Comparison of ENCODE assay signal across 7 cellular contexts in the genomic region with DNA sequence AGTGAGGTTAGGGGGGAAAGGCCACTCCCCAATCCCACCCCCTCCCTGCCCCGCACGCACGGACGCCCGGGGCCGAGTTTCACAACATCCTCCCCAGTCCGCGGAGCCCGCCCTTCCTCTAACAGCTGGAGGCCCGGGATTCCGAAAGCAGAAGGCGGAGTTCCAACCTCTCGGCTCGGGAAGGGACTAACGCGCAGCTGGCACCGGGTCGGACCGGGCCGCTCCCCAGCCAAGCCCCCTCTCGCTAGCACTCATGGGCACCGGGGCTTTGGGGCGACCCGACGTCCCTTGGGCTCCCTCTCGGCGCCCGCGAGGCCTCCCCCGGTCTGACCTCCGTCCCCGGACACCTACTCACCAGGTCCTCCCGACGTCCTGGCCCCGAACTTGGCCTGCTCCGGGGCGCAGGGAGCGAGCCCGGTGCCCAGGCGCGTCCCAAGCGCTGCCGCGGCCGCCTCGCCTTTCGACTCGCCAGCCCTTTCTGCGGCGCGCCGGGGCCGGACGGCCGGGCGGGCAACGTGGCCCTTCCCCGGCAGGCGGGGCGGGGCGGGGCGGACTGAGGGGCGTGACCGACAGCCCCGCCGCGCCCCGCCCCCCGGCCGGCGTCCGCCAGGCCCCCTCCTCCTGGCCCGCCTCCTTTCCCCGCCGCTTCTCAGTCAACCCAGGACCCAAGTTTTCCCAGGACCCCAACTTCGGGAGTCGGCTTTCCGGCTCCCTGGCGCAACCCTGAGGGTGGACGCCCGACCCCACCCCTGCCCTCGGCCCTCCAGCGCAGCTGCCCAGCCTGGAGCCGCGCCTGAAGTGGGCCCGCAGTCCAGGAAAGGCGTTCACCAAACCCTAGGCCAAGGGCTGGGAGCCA. TPM values are rescaled to one million over a fixed set of nuclear protein-coding genes. Genes with fewer than 3 reads are reported as not detected.
DNase-seq lines count a peak whose midpoint lies in the region; ATAC-seq and TF ChIP-seq lines count a peak whose summit lies in the region.

MGAT1 (minus strand) TSS at position 482 of the 856 bp plus-strand sequence. CDS start 9,835 bp downstream, outside the sequence.

- ATAC-seq in GM18505 (IDR thresholded peaks at IDR 0.05; ENCODE audit: unreplicated experiment) = peak; percentile 48
- peak; percentile 53 for ATAC-seq in HG02798 (IDR thresholded peaks at IDR 0.05; ENCODE audit: poor library complexity, unreplicated experiment)

- intact Hi-C loops in activated CD4-positive, alpha-beta T cell treated with anti-CD3 and anti-CD28 coated beads, Interleukin-2, amount 10 ng/mL, durations not matched to agents 24 days and 14 days (cut with micrococcal nuclease) = loop anchor here (1.0 to 10.0 kb wide), 13 partner anchors 8 to 1250 kb away; partner anchors contain the start of genes CANX, CNOT6, HNRNPH1 and RUFY1
- intact Hi-C loops in dendritic cell treated with granulocyte-macrophage colony-stimulating factor and Interleukin-4, amounts not matched to agents 40 ng/mL and 50 ng/mL, for 4 days (cut with micrococcal nuclease) = loop anchor here (2.0 to 10.0 kb wide), 3 partner anchors 28 to 442 kb away; partner anchors contain the start of genes RACK1 and ZFP62

- H3K27ac ChIP-seq in liver (ENCODE audit: low read depth in 1 of 2, low read length in 2 of 2) = peak within 1 kb of the TSS; percentile 91 to 96

- peaks cover 0 to 5% (median 3%) of the 10 kb centered on the region in 4 donors for H3K36me3 ChIP-seq in liver (ENCODE audit: control insufficient read depth in 4 of 4, insufficient read depth in 3 of 4, low read depth in 1 of 4, low read length in 3 of 4)

- H3K9me3 ChIP-seq in liver (ENCODE audit: control insufficient read depth in 4 of 4, low read length in 3 of 4) = no peaks in the 10 kb centered on the region

- H3K4me1 ChIP-seq in liver (ENCODE audit: control insufficient read depth in 4 of 4, insufficient read depth in 4 of 4, low read length in 3 of 4) = peaks cover 22 to 88% (median 83%) of the 10 kb centered on the region in 4 donors

- peak; percentile 76 for TF ChIP-seq POLR2A in GM18505 (IDR thresholded peaks at IDR 0.05; ENCODE audit: borderline replicate concordance, extremely low read depth, insufficient read depth, insufficient read length)

- H3K36me3 Mint-ChIP-seq in activated CD4-positive, alpha-beta T cell treated with anti-CD3 and anti-CD28 coated beads, Interleukin-2, amount 10 ng/mL, durations not matched to agents 24 days and 14 days (ENCODE audit: low read depth) = peaks cover 62% of the 10 kb centered on the region
- peaks cover 92% of the 10 kb centered on the region for H3K36me3 Mint-ChIP-seq in dendritic cell treated with granulocyte-macrophage colony-stimulating factor and Interleukin-4, amounts not matched to agents 40 ng/mL and 50 ng/mL, for 4 days (ENCODE audit: low read depth)

- TF ChIP-seq RAD21 in liver (IDR thresholded peaks at IDR 0.05) = peak in 1 of 2 donors; percentile 6

- peak within 1 kb of the TSS; percentile 80 to 86 (median 81) for H3K4me3 ChIP-seq in liver (ENCODE audit: low read depth in 1 of 3, low read length in 3 of 3)

- H3K9me3 Mint-ChIP-seq in activated CD4-positive, alpha-beta T cell treated with anti-CD3 and anti-CD28 coated beads, Interleukin-2, amount 10 ng/mL, durations not matched to agents 24 days and 14 days = no peaks in the 10 kb centered on the region
- no peaks in the 10 kb centered on the region for H3K9me3 Mint-ChIP-seq in dendritic cell treated with granulocyte-macrophage colony-stimulating factor and Interleukin-4, amounts not matched to agents 40 ng/mL and 50 ng/mL, for 4 days

- peaks cover 77% of the 10 kb centered on the region for H3K4me1 Mint-ChIP-seq in activated CD4-positive, alpha-beta T cell treated with anti-CD3 and anti-CD28 coated beads, Interleukin-2, amount 10 ng/mL, durations not matched to agents 24 days and 14 days
- H3K4me1 Mint-ChIP-seq in dendritic cell treated with granulocyte-macrophage colony-stimulating factor and Interleukin-4, amounts not matched to agents 40 ng/mL and 50 ng/mL, for 4 days (ENCODE audit: low read depth) = peaks cover 82% of the 10 kb centered on the region

- H3K9ac ChIP-seq in liver (ENCODE audit: low read depth in 1 of 2, low read length in 2 of 2) = peak within 1 kb of the TSS; percentile 41 to 67

- H3K27ac Mint-ChIP-seq in activated CD4-positive, alpha-beta T cell treated with anti-CD3 and anti-CD28 coated beads, Interleukin-2, amount 10 ng/mL, durations not matched to agents 24 days and 14 days = peak within 1 kb of the TSS; percentile 88
- H3K27ac Mint-ChIP-seq in dendritic cell treated with granulocyte-macrophage colony-stimulating factor and Interleukin-4, amounts not matched to agents 40 ng/mL and 50 ng/mL, for 4 days = peak within 1 kb of the TSS; percentile 97

- peak; percentile 32 for DNase-seq in NCI-H2196 treated with DMSO at 0.1 percent for 48 hours (lab: John Stamatoyannopoulos, UW; ENCODE audit: unreplicated experiment)
- peak; percentile 94 for DNase-seq in activated CD4-positive, alpha-beta T cell treated with anti-CD3 and anti-CD28 coated beads, Interleukin-2, amount 10 ng/mL, durations not matched to agents 24 days and 14 days
- peak; percentile 77 for DNase-seq in stimulated activated CD4-positive, alpha-beta T cell treated with anti-CD3 and anti-CD28 coated beads, Interleukin-4, amount 100 ng/mL, for 24 hours

- H3K27me3 ChIP-seq in liver (ENCODE audit: control insufficient read depth in 4 of 4, insufficient read depth in 4 of 4, low read length in 3 of 4) = no peaks in the 10 kb centered on the region

- no peak for TF ChIP-seq CTCF in liver (IDR thresholded peaks at IDR 0.05; ENCODE audit: low read depth, low read length, missing input control)

- H3K4me3 Mint-ChIP-seq in activated CD4-positive, alpha-beta T cell treated with anti-CD3 and anti-CD28 coated beads, Interleukin-2, amount 10 ng/mL, durations not matched to agents 24 days and 14 days = peak within 1 kb of the TSS; percentile 87
- H3K4me3 Mint-ChIP-seq in dendritic cell treated with granulocyte-macrophage colony-stimulating factor and Interleukin-4, amounts not matched to agents 40 ng/mL and 50 ng/mL, for 4 days = peak within 1 kb of the TSS; percentile 94

- under 1% methylated on average over 87 of the region's 87 CpGs for WGBS in liver

- no peaks in the 10 kb centered on the region for H3K27me3 Mint-ChIP-seq in activated CD4-positive, alpha-beta T cell treated with anti-CD3 and anti-CD28 coated beads, Interleukin-2, amount 10 ng/mL, durations not matched to agents 24 days and 14 days
- H3K27me3 Mint-ChIP-seq in dendritic cell treated with granulocyte-macrophage colony-stimulating factor and Interleukin-4, amounts not matched to agents 40 ng/mL and 50 ng/mL, for 4 days = no peaks in the 10 kb centered on the region

TF ChIP-seq in liver, 16 proteins besides CTCF, POLR2A, EP300 and RAD21:
- TF ChIP-seq REST (IDR thresholded peaks at IDR 0.05) (no peak), HNF4A (conservative IDR thresholded peaks at IDR 0.05) (peak in 1 of 2 donors; percentile 15), GABPA (IDR thresholded peaks at IDR 0.05 in 1 of 2, conservative IDR thresholded peaks at IDR 0.05 in 1 of 2) (peak in 1 of 2 donors; percentile 49)

RNA-seq across cellular contexts. Expression of gene MGAT1, which starts in this region (rescaled TPM):
- 119 and 122 TPM in 2 replicates for total RNA-seq in activated CD4-positive, alpha-beta T cell treated with anti-CD3 and anti-CD28 coated beads, Interleukin-2, amount 10 ng/mL, durations not matched to agents 24 days and 14 days
- total RNA-seq in liver = 100 to 1,000 TPM in 1 of 2 donors, 10 to 100 TPM in 1; 73.6 to 122 TPM
- polyA plus RNA-seq in liver = 100 to 1,000 TPM in 1 of 2 donors, 10 to 100 TPM in 1; 73.0 to 125 TPM

Comparison
In these comparisons a context has a peak if more than half of its experiments do, and no peak if none do; other contexts are left out.
1. Peak in every context shown above with its lines: DNase-seq, ATAC-seq, H3K4me3 ChIP-seq and H3K27ac ChIP-seq.
2. DNase-seq: peak in every context shown above with its lines; median percentile 94 in activated CD4-positive, alpha-beta T cell treated with anti-CD3 and anti-CD28 coated beads, Interleukin-2, amount 10 ng/mL, durations not matched to agents 24 days and 14 days; 77 in stimulated activated CD4-positive, alpha-beta T cell treated with anti-CD3 and anti-CD28 coated beads, Interleukin-4, amount 100 ng/mL, for 24 hours; 32 in NCI-H2196 treated with DMSO at 0.1 percent for 48 hours.